16 cellular contexts compared by ENCODE assay signal in the genomic region with DNA sequence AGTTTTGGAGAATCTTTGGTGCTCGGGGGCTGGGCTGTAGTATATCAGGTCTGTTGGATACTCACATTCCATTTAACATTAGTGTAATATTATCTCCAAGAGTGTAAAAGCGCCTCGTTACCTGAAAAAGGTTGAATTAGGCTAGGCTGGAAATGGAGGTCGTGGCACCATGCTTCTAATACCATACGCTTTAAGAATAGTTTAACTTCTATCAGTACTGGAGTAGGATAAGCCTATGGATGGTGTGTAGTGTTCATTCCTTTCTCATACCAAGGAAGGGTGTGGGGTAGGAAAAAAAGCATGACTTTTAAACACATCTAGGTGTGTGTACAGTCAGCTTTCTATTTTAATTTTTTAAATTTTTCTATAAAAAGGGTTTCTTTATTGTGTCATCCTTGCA. TPM values are rescaled to one million over a fixed set of nuclear protein-coding genes. Genes with fewer than 3 reads are reported as not detected.
DNase-seq lines count a peak whose midpoint lies in the region; ATAC-seq and TF ChIP-seq lines count a peak whose summit lies in the region.
"Had no signal": no experiment of that assay in that cellular context is flagged by ENCODE, and none has a peak within 500 bp of the region (broad histone marks: within the 10 kb centered on the region; RNA-seq: fewer than 3 reads in every experiment).

No MANE protein-coding gene starts in this region.

- H3K27me3 Mint-ChIP-seq in stimulated activated naive CD8-positive, alpha-beta T cell treated with anti-CD3 and anti-CD28 coated beads, Interleukin-15, Interleukin-2, amounts not matched to agents 100 ng/mL and 50 ng/mL, for 24 hours: no peaks in the 10 kb centered on the region
- no peaks in the 10 kb centered on the region for H3K27me3 Mint-ChIP-seq in stimulated activated naive CD8-positive, alpha-beta T cell treated with anti-CD3 and anti-CD28 coated beads, Interleukin-15, amount 100 ng/mL, for 72 hours
- H3K27me3 Mint-ChIP-seq in activated CD4-positive, alpha-beta memory T cell treated with anti-CD3 and anti-CD28 coated beads for 36 hours: no peaks in the 10 kb centered on the region
- H3K27me3 Mint-ChIP-seq: IgD-negative memory B cell had no signal

- POLR2A ChIA-PET in activated CD4-positive, alpha-beta memory T cell treated with anti-CD3 and anti-CD28 coated beads for 36 hours (lab: Charles Lee): no interaction called here

- H3K36me3 ChIP-seq in mesodermal cell (ENCODE audit: control insufficient read depth, insufficient read depth, low read length): peaks cover 47% of the 10 kb centered on the region
- H3K36me3 ChIP-seq: uterus had no signal

- H3K4me3 ChIP-seq in mesodermal cell (ENCODE audit: extremely low read depth, insufficient read depth, low read length, poor library complexity, severe bottlenecking): peak overlapping the region; percentile 14
- no peak overlapping the region for H3K4me3 ChIP-seq in coronary artery
- H3K4me3 ChIP-seq: uterus had no signal

- intact Hi-C loops in activated CD4-positive, alpha-beta memory T cell treated with anti-CD3 and anti-CD28 coated beads for 36 hours (cut with micrococcal nuclease): no loop called here

- peaks cover 27% of the 10 kb centered on the region for H3K4me1 Mint-ChIP-seq in stimulated activated naive CD8-positive, alpha-beta T cell treated with anti-CD3 and anti-CD28 coated beads, Interleukin-15, Interleukin-2, amounts not matched to agents 100 ng/mL and 50 ng/mL, for 24 hours (ENCODE audit: low read depth)
- H3K4me1 Mint-ChIP-seq in stimulated activated naive CD8-positive, alpha-beta T cell treated with anti-CD3 and anti-CD28 coated beads, Interleukin-15, amount 100 ng/mL, for 72 hours: peaks cover 45% of the 10 kb centered on the region
- peaks cover 22% of the 10 kb centered on the region for H3K4me1 Mint-ChIP-seq in activated CD4-positive, alpha-beta memory T cell treated with anti-CD3 and anti-CD28 coated beads for 36 hours (ENCODE audit: low read depth)

- no peak for DNase-seq in stimulated activated naive CD8-positive, alpha-beta T cell treated with anti-CD3 and anti-CD28 coated beads, Interleukin-15, amount 100 ng/mL, for 72 hours
- DNase-seq in activated CD4-positive, alpha-beta memory T cell treated with anti-CD3 and anti-CD28 coated beads for 36 hours: no peak
- no peak for DNase-seq in NCI-H2107 treated with DMSO at 0.1 percent for 48 hours (lab: John Stamatoyannopoulos, UW; ENCODE audit: unreplicated experiment)
- no peak for DNase-seq in GM19240 (ENCODE audit: insufficient read length, low spot score)
- no peak for DNase-seq in coronary artery (ENCODE audit: low spot score)
- DNase-seq: C1 segment of cervical spinal cord; cerebellar nuclear complex; gastrocnemius medialis; NCI-H1092; NCI-H2171 treated with DMSO at 0.1 percent for 48 hours; SHP77; stimulated activated naive CD8-positive, alpha-beta T cell treated with anti-CD3 and anti-CD28 coated beads, Interleukin-15, Interleukin-2, amounts not matched to agents 100 U/mL and 50 U/mL, for 24 hours; uterus had no signal

- no CpG with 5 or more reads among the region's 5 CpGs for WGBS in mesodermal cell (ENCODE audit: insufficient coverage in 2 of 2), 2 experiments

- H3K27ac ChIP-seq in mesodermal cell (ENCODE audit: low read depth, low read length, severe bottlenecking) (peak overlapping the region; percentile 80), coronary artery (no peak overlapping the region)
- H3K27ac ChIP-seq: uterus had no signal

- CTCF ChIA-PET in activated CD4-positive, alpha-beta memory T cell treated with anti-CD3 and anti-CD28 coated beads for 36 hours (lab: Charles Lee): no interaction called here

- H3K27ac Mint-ChIP-seq in stimulated activated naive CD8-positive, alpha-beta T cell treated with anti-CD3 and anti-CD28 coated beads, Interleukin-15, Interleukin-2, amounts not matched to agents 100 ng/mL and 50 ng/mL, for 24 hours: peak overlapping the region; percentile 76
- H3K27ac Mint-ChIP-seq in stimulated activated naive CD8-positive, alpha-beta T cell treated with anti-CD3 and anti-CD28 coated beads, Interleukin-15, amount 100 ng/mL, for 72 hours: peak overlapping the region in 1 of 2 donors; percentile 21
- H3K27ac Mint-ChIP-seq in activated CD4-positive, alpha-beta memory T cell treated with anti-CD3 and anti-CD28 coated beads for 36 hours: no peak overlapping the region

- no peak for TF ChIP-seq CTCF in coronary artery (IDR thresholded peaks at IDR 0.05)

- peak overlapping the region; percentile 60 for H3K4me3 Mint-ChIP-seq in stimulated activated naive CD8-positive, alpha-beta T cell treated with anti-CD3 and anti-CD28 coated beads, Interleukin-15, Interleukin-2, amounts not matched to agents 100 ng/mL and 50 ng/mL, for 24 hours
- peak overlapping the region in 1 of 2 donors; percentile 35 for H3K4me3 Mint-ChIP-seq in stimulated activated naive CD8-positive, alpha-beta T cell treated with anti-CD3 and anti-CD28 coated beads, Interleukin-15, amount 100 ng/mL, for 72 hours
- peak overlapping the region; percentile 46 for H3K4me3 Mint-ChIP-seq in activated CD4-positive, alpha-beta memory T cell treated with anti-CD3 and anti-CD28 coated beads for 36 hours

- peaks cover 45% of the 10 kb centered on the region for H3K36me3 Mint-ChIP-seq in stimulated activated naive CD8-positive, alpha-beta T cell treated with anti-CD3 and anti-CD28 coated beads, Interleukin-15, Interleukin-2, amounts not matched to agents 100 ng/mL and 50 ng/mL, for 24 hours (ENCODE audit: low read depth)
- peaks cover 32% of the 10 kb centered on the region for H3K36me3 Mint-ChIP-seq in activated CD4-positive, alpha-beta memory T cell treated with anti-CD3 and anti-CD28 coated beads for 36 hours

- no peak for ATAC-seq in stimulated activated naive CD8-positive, alpha-beta T cell treated with anti-CD3 and anti-CD28 coated beads, Interleukin-15, amount 100 ng/mL, for 72 hours
- ATAC-seq: gastrocnemius medialis; stimulated activated naive CD8-positive, alpha-beta T cell treated with anti-CD3 and anti-CD28 coated beads, Interleukin-15, Interleukin-2, amounts not matched to agents 100 U/mL and 50 U/mL, for 24 hours had no signal

- peaks cover 20% of the 10 kb centered on the region for H3K4me1 ChIP-seq in mesodermal cell (ENCODE audit: control insufficient read depth, insufficient read depth, low read length, poor library complexity, severe bottlenecking)

- H3K9me3 Mint-ChIP-seq in stimulated activated naive CD8-positive, alpha-beta T cell treated with anti-CD3 and anti-CD28 coated beads, Interleukin-15, Interleukin-2, amounts not matched to agents 100 ng/mL and 50 ng/mL, for 24 hours: no peaks in the 10 kb centered on the region
- no peaks in the 10 kb centered on the region for H3K9me3 Mint-ChIP-seq in stimulated activated naive CD8-positive, alpha-beta T cell treated with anti-CD3 and anti-CD28 coated beads, Interleukin-15, amount 100 ng/mL, for 72 hours
- H3K9me3 Mint-ChIP-seq in activated CD4-positive, alpha-beta memory T cell treated with anti-CD3 and anti-CD28 coated beads for 36 hours: no peaks in the 10 kb centered on the region
- H3K9me3 Mint-ChIP-seq: IgD-negative memory B cell had no signal

- H3K9me3 ChIP-seq in mesodermal cell (ENCODE audit: control insufficient read depth, low read length): no peaks in the 10 kb centered on the region
- H3K9me3 ChIP-seq: gastrocnemius medialis, uterus had no signal

RNA-seq across cellular contexts. Expression of a gene that starts 2.0 kb away (rescaled TPM):
- 10 to 100 TPM; 48.4 to 54.0 TPM for total RNA-seq in activated CD4-positive, alpha-beta memory T cell treated with anti-CD3 and anti-CD28 coated beads for 36 hours
- 24.7 TPM for polyA plus RNA-seq in mesodermal cell (2013, experiment 1 of 2)
- polyA plus RNA-seq in mesodermal cell (2013, experiment 2 of 2): 17.1 TPM

RNA-seq across cellular contexts. Expression of a gene that starts 42.7 kb away (rescaled TPM):
- total RNA-seq in activated CD4-positive, alpha-beta memory T cell treated with anti-CD3 and anti-CD28 coated beads for 36 hours: 10 to 100 TPM; 91.8 to 95.6 TPM
- 45.6 TPM for polyA plus RNA-seq in mesodermal cell (2013, experiment 1 of 2)
- 37.9 TPM for polyA plus RNA-seq in mesodermal cell (2013, experiment 2 of 2)

RNA-seq across cellular contexts. Expression of a gene that starts 47.3 kb away (rescaled TPM):
- total RNA-seq in activated CD4-positive, alpha-beta memory T cell treated with anti-CD3 and anti-CD28 coated beads for 36 hours: 10 to 100 TPM; 24.1 to 27.9 TPM
- 32.7 TPM for polyA plus RNA-seq in mesodermal cell (2013, experiment 1 of 2)
- polyA plus RNA-seq in mesodermal cell (2013, experiment 2 of 2): 27.0 TPM

RNA-seq across cellular contexts. Expression of a gene that starts 50.2 kb away (rescaled TPM):
- total RNA-seq in activated CD4-positive, alpha-beta memory T cell treated with anti-CD3 and anti-CD28 coated beads for 36 hours: 10 to 100 TPM; 73.2 to 83.2 TPM
- 29.2 TPM for polyA plus RNA-seq in mesodermal cell (2013, experiment 1 of 2)
- 21.9 TPM for polyA plus RNA-seq in mesodermal cell (2013, experiment 2 of 2)
